ENCODE assay signal across 1 cellular context in the genomic region with DNA sequence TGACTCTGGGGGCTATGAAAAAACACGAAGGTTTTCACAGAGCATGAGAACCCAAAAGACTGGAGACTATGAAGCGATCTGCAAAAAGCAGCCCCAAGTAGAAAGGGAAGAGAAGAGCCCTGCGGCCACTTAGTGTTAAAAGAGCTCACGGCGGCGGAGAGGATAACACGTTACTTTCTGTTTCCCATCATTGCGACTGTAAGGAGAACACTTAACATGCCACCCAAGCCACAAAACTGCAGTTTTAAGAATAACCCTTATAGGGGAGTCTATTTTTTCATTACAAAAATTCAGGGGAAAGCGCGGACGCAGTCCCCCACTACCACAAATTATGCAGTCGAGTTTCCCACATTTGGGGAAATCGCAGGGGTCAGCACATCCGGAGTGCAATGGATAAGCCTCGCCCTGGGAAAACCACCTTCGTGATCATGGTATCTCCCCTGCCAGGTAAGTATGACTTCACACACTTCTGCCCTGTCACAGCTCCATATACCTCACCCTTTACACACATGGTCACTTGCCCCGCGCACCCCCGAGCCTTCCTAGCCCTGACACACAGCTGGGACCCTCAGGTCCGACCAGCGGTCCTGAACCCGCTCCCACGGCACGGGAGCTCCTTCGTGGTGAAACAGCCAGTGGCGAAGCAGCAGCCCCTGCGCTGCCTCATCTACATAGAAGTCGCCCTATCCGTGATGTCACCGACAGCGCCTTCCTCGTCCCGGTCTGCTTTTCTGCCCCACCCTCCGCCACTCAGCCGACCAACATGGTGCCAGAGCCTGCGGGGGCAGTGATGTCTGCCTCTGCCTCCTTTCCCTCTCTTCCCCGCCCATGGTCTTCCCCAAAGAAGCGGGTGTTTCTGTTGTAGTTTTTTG.
A peak's percentile ranks its signal among the peaks of the same experiment; 100 is the strongest.
TF ChIP-seq lines count a peak whose summit lies in the region.
"Not testable (repeated sequence)": the region's sequence is repeated elsewhere in the genome, so short reads cannot be mapped to it uniquely, and the experiment has no call there.

No MANE protein-coding gene starts in this region.

TF ChIP-seq in K562, 482 proteins besides CTCF, POLR2A, EP300 and RAD21 (continued from another document and continues in another):
- TF ChIP-seq ZNF316 (IDR thresholded peaks at IDR 0.05) = peak; percentile 98
- TF ChIP-seq, protein P1, sequence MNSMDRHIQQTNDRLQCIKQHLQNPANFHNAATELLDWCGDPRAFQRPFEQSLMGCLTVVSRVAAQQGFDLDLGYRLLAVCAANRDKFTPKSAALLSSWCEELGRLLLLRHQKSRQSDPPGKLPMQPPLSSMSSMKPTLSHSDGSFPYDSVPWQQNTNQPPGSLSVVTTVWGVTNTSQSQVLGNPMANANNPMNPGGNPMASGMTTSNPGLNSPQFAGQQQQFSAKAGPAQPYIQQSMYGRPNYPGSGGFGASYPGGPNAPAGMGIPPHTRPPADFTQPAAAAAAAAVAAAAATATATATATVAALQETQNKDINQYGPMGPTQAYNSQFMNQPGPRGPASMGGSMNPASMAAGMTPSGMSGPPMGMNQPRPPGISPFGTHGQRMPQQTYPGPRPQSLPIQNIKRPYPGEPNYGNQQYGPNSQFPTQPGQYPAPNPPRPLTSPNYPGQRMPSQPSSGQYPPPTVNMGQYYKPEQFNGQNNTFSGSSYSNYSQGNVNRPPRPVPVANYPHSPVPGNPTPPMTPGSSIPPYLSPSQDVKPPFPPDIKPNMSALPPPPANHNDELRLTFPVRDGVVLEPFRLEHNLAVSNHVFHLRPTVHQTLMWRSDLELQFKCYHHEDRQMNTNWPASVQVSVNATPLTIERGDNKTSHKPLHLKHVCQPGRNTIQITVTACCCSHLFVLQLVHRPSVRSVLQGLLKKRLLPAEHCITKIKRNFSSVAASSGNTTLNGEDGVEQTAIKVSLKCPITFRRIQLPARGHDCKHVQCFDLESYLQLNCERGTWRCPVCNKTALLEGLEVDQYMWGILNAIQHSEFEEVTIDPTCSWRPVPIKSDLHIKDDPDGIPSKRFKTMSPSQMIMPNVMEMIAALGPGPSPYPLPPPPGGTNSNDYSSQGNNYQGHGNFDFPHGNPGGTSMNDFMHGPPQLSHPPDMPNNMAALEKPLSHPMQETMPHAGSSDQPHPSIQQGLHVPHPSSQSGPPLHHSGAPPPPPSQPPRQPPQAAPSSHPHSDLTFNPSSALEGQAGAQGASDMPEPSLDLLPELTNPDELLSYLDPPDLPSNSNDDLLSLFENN (IDR thresholded peaks at IDR 0.05; ENCODE audit: low read depth in 2 of 2, low read length in 2 of 2) = peak in 1 of 2 experiments; percentile 99; a peak in 2 of 4 replicates
- TF ChIP-seq, protein P2, sequence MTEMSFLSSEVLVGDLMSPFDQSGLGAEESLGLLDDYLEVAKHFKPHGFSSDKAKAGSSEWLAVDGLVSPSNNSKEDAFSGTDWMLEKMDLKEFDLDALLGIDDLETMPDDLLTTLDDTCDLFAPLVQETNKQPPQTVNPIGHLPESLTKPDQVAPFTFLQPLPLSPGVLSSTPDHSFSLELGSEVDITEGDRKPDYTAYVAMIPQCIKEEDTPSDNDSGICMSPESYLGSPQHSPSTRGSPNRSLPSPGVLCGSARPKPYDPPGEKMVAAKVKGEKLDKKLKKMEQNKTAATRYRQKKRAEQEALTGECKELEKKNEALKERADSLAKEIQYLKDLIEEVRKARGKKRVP (CRISPR knock-in tag; IDR thresholded peaks at IDR 0.05) = peak; percentile 89
- TF ChIP-seq, protein P3, sequence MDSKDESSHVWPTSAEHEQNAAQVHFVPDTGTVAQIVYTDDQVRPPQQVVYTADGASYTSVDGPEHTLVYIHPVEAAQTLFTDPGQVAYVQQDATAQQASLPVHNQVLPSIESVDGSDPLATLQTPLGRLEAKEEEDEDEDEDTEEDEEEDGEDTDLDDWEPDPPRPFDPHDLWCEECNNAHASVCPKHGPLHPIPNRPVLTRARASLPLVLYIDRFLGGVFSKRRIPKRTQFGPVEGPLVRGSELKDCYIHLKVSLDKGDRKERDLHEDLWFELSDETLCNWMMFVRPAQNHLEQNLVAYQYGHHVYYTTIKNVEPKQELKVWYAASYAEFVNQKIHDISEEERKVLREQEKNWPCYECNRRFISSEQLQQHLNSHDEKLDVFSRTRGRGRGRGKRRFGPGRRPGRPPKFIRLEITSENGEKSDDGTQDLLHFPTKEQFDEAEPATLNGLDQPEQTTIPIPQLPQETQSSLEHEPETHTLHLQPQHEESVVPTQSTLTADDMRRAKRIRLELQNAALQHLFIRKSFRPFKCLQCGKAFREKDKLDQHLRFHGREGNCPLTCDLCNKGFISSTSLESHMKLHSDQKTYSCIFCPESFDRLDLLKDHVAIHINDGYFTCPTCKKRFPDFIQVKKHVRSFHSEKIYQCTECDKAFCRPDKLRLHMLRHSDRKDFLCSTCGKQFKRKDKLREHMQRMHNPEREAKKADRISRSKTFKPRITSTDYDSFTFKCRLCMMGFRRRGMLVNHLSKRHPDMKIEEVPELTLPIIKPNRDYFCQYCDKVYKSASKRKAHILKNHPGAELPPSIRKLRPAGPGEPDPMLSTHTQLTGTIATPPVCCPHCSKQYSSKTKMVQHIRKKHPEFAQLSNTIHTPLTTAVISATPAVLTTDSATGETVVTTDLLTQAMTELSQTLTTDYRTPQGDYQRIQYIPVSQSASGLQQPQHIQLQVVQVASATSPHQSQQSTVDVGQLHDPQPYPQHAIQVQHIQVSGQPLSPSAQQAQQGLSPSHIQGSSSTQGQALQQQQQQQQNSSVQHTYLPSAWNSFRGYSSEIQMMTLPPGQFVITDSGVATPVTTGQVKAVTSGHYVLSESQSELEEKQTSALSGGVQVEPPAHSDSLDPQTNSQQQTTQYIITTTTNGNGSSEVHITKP (IDR thresholded peaks at IDR 0.05; ENCODE audit: partially characterized antibody) = peak; percentile 96
- peak; percentile 67 to 80; a peak in 3 of 4 replicates for TF ChIP-seq MAZ (CRISPR knock-in tag; conservative IDR thresholded peaks at IDR 0.05 in 1 of 2, IDR thresholded peaks at IDR 0.05 in 1 of 2)
- TF ChIP-seq ZNF23 (CRISPR knock-in tag; IDR thresholded peaks at IDR 0.05) = 0 out of 2 replicates have a peak, but pooled peaks have one; percentile 31
- peak; percentile 99 for TF ChIP-seq POLR2B (IDR thresholded peaks at IDR 0.05; ENCODE audit: low read depth, partially characterized antibody)
- peak; percentile 98 for TF ChIP-seq ARHGAP35 (IDR thresholded peaks at IDR 0.05; ENCODE audit: partially characterized antibody)
- TF ChIP-seq LCOR (CRISPR knock-in tag; IDR thresholded peaks at IDR 0.05) = peak; percentile 71; the same call in 1 of the 2 replicates
- peak in 1 of 2 experiments; percentile 99; a peak in 2 of 4 replicates for TF ChIP-seq KDM4B (IDR thresholded peaks at IDR 0.05; ENCODE audit: borderline replicate concordance in 2 of 2, low read depth in 1 of 2)
- TF ChIP-seq, protein P4, sequence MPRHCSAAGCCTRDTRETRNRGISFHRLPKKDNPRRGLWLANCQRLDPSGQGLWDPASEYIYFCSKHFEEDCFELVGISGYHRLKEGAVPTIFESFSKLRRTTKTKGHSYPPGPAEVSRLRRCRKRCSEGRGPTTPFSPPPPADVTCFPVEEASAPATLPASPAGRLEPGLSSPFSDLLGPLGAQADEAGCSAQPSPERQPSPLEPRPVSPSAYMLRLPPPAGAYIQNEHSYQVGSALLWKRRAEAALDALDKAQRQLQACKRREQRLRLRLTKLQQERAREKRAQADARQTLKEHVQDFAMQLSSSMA (CRISPR knock-in tag; IDR thresholded peaks at IDR 0.05) = peak; percentile 84
- TF ChIP-seq MAFF (IDR thresholded peaks at IDR 0.05; ENCODE audit: low read length) = peak; percentile 48; the same call in 1 of the 2 replicates
- TF ChIP-seq, protein P5, sequence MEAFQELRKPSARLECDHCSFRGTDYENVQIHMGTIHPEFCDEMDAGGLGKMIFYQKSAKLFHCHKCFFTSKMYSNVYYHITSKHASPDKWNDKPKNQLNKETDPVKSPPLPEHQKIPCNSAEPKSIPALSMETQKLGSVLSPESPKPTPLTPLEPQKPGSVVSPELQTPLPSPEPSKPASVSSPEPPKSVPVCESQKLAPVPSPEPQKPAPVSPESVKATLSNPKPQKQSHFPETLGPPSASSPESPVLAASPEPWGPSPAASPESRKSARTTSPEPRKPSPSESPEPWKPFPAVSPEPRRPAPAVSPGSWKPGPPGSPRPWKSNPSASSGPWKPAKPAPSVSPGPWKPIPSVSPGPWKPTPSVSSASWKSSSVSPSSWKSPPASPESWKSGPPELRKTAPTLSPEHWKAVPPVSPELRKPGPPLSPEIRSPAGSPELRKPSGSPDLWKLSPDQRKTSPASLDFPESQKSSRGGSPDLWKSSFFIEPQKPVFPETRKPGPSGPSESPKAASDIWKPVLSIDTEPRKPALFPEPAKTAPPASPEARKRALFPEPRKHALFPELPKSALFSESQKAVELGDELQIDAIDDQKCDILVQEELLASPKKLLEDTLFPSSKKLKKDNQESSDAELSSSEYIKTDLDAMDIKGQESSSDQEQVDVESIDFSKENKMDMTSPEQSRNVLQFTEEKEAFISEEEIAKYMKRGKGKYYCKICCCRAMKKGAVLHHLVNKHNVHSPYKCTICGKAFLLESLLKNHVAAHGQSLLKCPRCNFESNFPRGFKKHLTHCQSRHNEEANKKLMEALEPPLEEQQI (IDR thresholded peaks at IDR 0.05) = 0 out of 2 replicates have a peak, but pooled peaks have one; percentile 24
- peak; percentile 83 for TF ChIP-seq ZNF436 (CRISPR knock-in tag; IDR thresholded peaks at IDR 0.05)
- peak; percentile 57 for TF ChIP-seq BRD9 (IDR thresholded peaks at IDR 0.05; ENCODE audit: low read depth, partially characterized antibody)
- peak; percentile 92 for TF ChIP-seq ZNF445 (CRISPR knock-in tag; IDR thresholded peaks at IDR 0.05; ENCODE audit: low read depth)
- peak; percentile 49; the same call in 1 of the 2 replicates for TF ChIP-seq CTBP1 (IDR thresholded peaks at IDR 0.05; ENCODE audit: borderline replicate concordance)
- TF ChIP-seq, protein P6, sequence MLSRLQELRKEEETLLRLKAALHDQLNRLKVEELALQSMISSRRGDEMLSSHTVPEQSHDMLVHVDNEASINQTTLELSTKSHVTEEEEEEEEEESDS (CRISPR knock-in tag; IDR thresholded peaks at IDR 0.05) = peak; percentile 89
- TF ChIP-seq NEUROD1 (IDR thresholded peaks at IDR 0.05; ENCODE audit: borderline replicate concordance, low read depth, low read length, partially characterized antibody) = peak; percentile 68
- peak; percentile 70; the same call in 1 of the 2 replicates for TF ChIP-seq ZNF431 (CRISPR knock-in tag; IDR thresholded peaks at IDR 0.05)
- peak; percentile 76; the same call in 1 of the 2 replicates for TF ChIP-seq ZNF75A (CRISPR knock-in tag; IDR thresholded peaks at IDR 0.05)
- TF ChIP-seq TOE1 (IDR thresholded peaks at IDR 0.05; ENCODE audit: borderline replicate concordance) = peak; percentile 81
- not testable (repeated sequence) for TF ChIP-seq TOE1 (CRISPR knock-in tag; IDR thresholded peaks at IDR 0.05; ENCODE audit: borderline replicate concordance, low read depth); JUND (tag; IDR thresholded peaks at IDR 0.05; ENCODE audit: borderline replicate concordance, low read depth, low read length)
- TF ChIP-seq TEAD1 (CRISPR knock-in tag; IDR thresholded peaks at IDR 0.05) = peak in 1 of 2 experiments; percentile 86; a peak in 2 of 4 replicates
- peak; percentile 76; the same call in 1 of the 2 replicates for TF ChIP-seq ZFP30 (CRISPR knock-in tag; IDR thresholded peaks at IDR 0.05; ENCODE audit: borderline replicate concordance)
- TF ChIP-seq ZBED1 (IDR thresholded peaks at IDR 0.05) = peak; percentile 98
- TF ChIP-seq RNF2 (IDR thresholded peaks at IDR 0.05) = peak; percentile 95
- TF ChIP-seq ARID1B (IDR thresholded peaks at IDR 0.05) = peak; percentile 40; the same call in 1 of the 2 replicates
- TF ChIP-seq, protein P7, sequence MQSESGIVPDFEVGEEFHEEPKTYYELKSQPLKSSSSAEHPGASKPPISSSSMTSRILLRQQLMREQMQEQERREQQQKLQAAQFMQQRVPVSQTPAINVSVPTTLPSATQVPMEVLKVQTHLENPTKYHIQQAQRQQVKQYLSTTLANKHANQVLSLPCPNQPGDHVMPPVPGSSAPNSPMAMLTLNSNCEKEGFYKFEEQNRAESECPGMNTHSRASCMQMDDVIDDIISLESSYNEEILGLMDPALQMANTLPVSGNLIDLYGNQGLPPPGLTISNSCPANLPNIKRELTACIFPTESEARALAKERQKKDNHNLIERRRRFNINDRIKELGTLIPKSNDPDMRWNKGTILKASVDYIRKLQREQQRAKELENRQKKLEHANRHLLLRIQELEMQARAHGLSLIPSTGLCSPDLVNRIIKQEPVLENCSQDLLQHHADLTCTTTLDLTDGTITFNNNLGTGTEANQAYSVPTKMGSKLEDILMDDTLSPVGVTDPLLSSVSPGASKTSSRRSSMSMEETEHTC (IDR thresholded peaks at IDR 0.05) = peak; percentile 45; the same call in 1 of the 2 replicates
- 0 out of 2 replicates have a peak, but pooled peaks have one; percentile 56 for TF ChIP-seq ZNF586 (CRISPR knock-in tag; conservative IDR thresholded peaks at IDR 0.05)
- peak; percentile 54; the same call in 1 of the 2 replicates for TF ChIP-seq ZBTB7A (IDR thresholded peaks at IDR 0.05; ENCODE audit: borderline replicate concordance, control insufficient read depth, low read depth, low read length)
- TF ChIP-seq, protein P8, sequence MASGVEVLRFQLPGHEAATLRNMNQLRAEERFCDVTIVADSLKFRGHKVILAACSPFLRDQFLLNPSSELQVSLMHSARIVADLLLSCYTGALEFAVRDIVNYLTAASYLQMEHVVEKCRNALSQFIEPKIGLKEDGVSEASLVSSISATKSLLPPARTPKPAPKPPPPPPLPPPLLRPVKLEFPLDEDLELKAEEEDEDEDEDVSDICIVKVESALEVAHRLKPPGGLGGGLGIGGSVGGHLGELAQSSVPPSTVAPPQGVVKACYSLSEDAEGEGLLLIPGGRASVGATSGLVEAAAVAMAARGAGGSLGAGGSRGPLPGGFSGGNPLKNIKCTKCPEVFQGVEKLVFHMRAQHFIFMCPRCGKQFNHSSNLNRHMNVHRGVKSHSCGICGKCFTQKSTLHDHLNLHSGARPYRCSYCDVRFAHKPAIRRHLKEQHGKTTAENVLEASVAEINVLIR (CRISPR knock-in tag; IDR thresholded peaks at IDR 0.05) = 0 out of 2 replicates have a peak, but pooled peaks have one; percentile 42
- peak; percentile 76 for TF ChIP-seq SMAD4 (CRISPR knock-in tag; conservative IDR thresholded peaks at IDR 0.05)
- TF ChIP-seq TCF7L2 (IDR thresholded peaks at IDR 0.05; ENCODE audit: low read depth, low read length) = peak; percentile 34; the same call in 1 of the 2 replicates
- TF ChIP-seq JUND (IDR thresholded peaks at IDR 0.05; ENCODE audit: borderline replicate concordance, low read depth, low read length) = peak; percentile 63
- TF ChIP-seq, protein P9, sequence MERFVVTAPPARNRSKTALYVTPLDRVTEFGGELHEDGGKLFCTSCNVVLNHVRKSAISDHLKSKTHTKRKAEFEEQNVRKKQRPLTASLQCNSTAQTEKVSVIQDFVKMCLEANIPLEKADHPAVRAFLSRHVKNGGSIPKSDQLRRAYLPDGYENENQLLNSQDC (CRISPR knock-in tag; IDR thresholded peaks at IDR 0.05) = peak; percentile 99
- TF ChIP-seq HDAC3 (IDR thresholded peaks at IDR 0.05; ENCODE audit: borderline replicate concordance, partially characterized antibody) = peak; percentile 75
- peak; percentile 55; the same call in 1 of the 2 replicates for TF ChIP-seq TCFL5 (CRISPR knock-in tag; conservative IDR thresholded peaks at IDR 0.05)
- peak; percentile 62; the same call in 1 of the 2 replicates for TF ChIP-seq TCF7 (IDR thresholded peaks at IDR 0.05; ENCODE audit: borderline replicate concordance)
- TF ChIP-seq JUNB (CRISPR knock-in tag; conservative IDR thresholded peaks at IDR 0.05) = 0 out of 2 replicates have a peak, but pooled peaks have one; percentile 40
- TF ChIP-seq SRF (CRISPR knock-in tag; IDR thresholded peaks at IDR 0.05) = peak; percentile 55 to 83; a peak in 2 of 4 replicates
- peak; percentile 97 for TF ChIP-seq OTX1 (CRISPR knock-in tag; IDR thresholded peaks at IDR 0.05)
- TF ChIP-seq NCOR1 (IDR thresholded peaks at IDR 0.05) = peak; percentile 95
- 0 out of 2 replicates have a peak, but pooled peaks have one; percentile 62 for TF ChIP-seq ZNF174 (CRISPR knock-in tag; IDR thresholded peaks at IDR 0.05)
- TF ChIP-seq ZNF830 (CRISPR knock-in tag; IDR thresholded peaks at IDR 0.05) = peak; percentile 88; the same call in 1 of the 2 replicates
- TF ChIP-seq HMG20B (CRISPR knock-in tag; IDR thresholded peaks at IDR 0.05) = peak; percentile 86
- TF ChIP-seq ZNF24 (IDR thresholded peaks at IDR 0.05) = peak; percentile 73; the same call in 1 of the 2 replicates
